14 cellular contexts compared by ENCODE assay signal in the genomic region with DNA sequence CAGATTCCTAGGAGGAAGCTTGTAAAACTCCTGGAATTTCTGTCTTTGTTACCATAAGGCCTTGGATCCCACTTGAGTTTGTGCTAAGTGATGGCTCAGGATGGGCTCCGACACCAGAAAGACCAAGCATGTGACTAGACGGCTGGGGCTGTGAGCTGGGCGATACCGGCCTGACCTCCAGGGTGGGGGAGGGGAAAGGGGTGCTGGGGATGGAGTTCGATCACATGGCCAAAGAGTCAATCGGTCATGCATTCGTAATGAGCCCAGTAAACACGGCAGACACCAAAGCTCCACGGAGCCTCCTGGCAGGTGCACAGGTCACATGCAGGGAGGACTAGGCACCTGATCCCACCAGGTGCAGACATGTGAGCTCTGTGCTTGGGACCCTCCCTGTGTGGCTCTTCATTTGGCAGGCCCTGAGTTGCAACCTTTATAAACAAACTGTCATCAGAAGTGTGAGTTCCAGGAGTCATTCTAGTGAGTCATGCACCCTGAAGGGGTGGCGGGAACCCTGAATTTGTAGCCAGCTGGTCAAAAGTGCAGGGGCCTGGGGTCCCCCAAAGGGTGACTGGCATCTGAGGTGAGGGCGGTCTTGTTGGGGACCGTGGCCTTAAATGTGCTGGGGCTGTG. TPM values are rescaled to one million over a fixed set of nuclear protein-coding genes. Genes with fewer than 3 reads are reported as not detected.
A peak's percentile ranks its signal among the peaks of the same experiment; 100 is the strongest.
DNase-seq lines count a peak whose midpoint lies in the region; ATAC-seq and TF ChIP-seq lines count a peak whose summit lies in the region.
"Had no signal": no experiment of that assay in that cellular context is flagged by ENCODE, and none has a peak within 500 bp of the region (broad histone marks: within the 10 kb centered on the region; RNA-seq: fewer than 3 reads in every experiment).

No MANE protein-coding gene starts in this region.

- CTCF ChIA-PET in MCF 10A (lab: Yijun Ruan, JAX) (interaction anchor here (1.3 to 2.2 kb wide), 2 partner anchors 22 to 24 kb away, joined by 3 to 12 read pairs; no protein-coding TSS in a partner anchor), mammary epithelial cell (lab: Charles Lee; ENCODE audit: low non-redundant PET) (no interaction called here)

- dilution Hi-C loops in mammary epithelial cell (cut with HindIII; ENCODE audit: low sequenced_read_pairs) = no loop called here

- H3K27ac Mint-ChIP-seq in MCF 10A (ENCODE audit: low read depth, unreplicated experiment) = no peak overlapping the region

- no peaks in the 10 kb centered on the region for H3K27me3 ChIP-seq in mammary epithelial cell (ENCODE audit: insufficient read depth, low read length)
- H3K27me3 ChIP-seq in foreskin keratinocyte = no peaks in the 10 kb centered on the region
- H3K27me3 ChIP-seq in gastrocnemius medialis = no peaks in the 10 kb centered on the region

- H3K4me1 ChIP-seq in mammary epithelial cell (ENCODE audit: insufficient read depth, low read length) (peaks cover 6% of the 10 kb centered on the region), foreskin keratinocyte (no peaks in the 10 kb centered on the region), gastrocnemius medialis (peaks cover 32 to 34% of the 10 kb centered on the region in 2 donors)
- H3K4me1 ChIP-seq: A549 had no signal

- in situ Hi-C loops in mammary epithelial cell (cut with MboI; ENCODE audit: low sequenced_read_pairs in 2 of 2) = loop anchor here in 1 of 2 donors (25.0 kb wide), 1 partner anchor 284 kb away; no protein-coding TSS in a partner anchor
- in situ Hi-C loops in gastrocnemius medialis (cut with MboI; ENCODE audit: low sequenced_read_pairs in 4 of 4) = no loop called here
- in situ Hi-C loops in GM13976 (cut with MboI; ENCODE audit: low sequenced_read_pairs, unreplicated experiment) = no loop called here

- H3K27me3 Mint-ChIP-seq in MCF 10A (ENCODE audit: insufficient read depth, unreplicated experiment) = no peaks in the 10 kb centered on the region

- WGBS in mammary epithelial cell (ENCODE audit: low coverage, missing lambda C conversion rate) = 100% methylated on average over 4 of the region's 12 CpGs

- no peaks in the 10 kb centered on the region for H3K4me1 Mint-ChIP-seq in MCF 10A (ENCODE audit: insufficient read depth, unreplicated experiment)

- H3K9me3 ChIP-seq in mammary epithelial cell (replicated peaks; ENCODE audit: insufficient read depth, low read length) (no peaks in the 10 kb centered on the region), gastrocnemius medialis (no peaks in the 10 kb centered on the region)
- H3K9me3 ChIP-seq: A549 had no signal

- H3K4me3 ChIP-seq in mammary epithelial cell (replicated peaks in 1 of 3; ENCODE audit: insufficient read depth in 1 of 3, low read depth in 2 of 3, low read length in 3 of 3) (no peak overlapping the region), gastrocnemius medialis (no peak overlapping the region)
- H3K4me3 ChIP-seq: A549 had no signal

- ATAC-seq in foreskin keratinocyte (peak; percentile 38), gastrocnemius medialis (peak; percentile 1 to 31), GM21786 (IDR thresholded peaks at IDR 0.05; ENCODE audit: unreplicated experiment) (no peak)
- ATAC-seq: A549, SK-N-SH treated with all-trans-retinoic acid at 6 μM for 48 hours had no signal

- peaks cover 56% of the 10 kb centered on the region for H3K36me3 Mint-ChIP-seq in MCF 10A (ENCODE audit: insufficient read depth, unreplicated experiment)

- no peaks in the 10 kb centered on the region for H4K20me1 ChIP-seq in mammary epithelial cell (ENCODE audit: insufficient read depth, low read length)

- H3K27ac ChIP-seq in mammary epithelial cell (ENCODE audit: insufficient read depth, low read depth, low read length) (no peak overlapping the region), foreskin keratinocyte (no peak overlapping the region), gastrocnemius medialis (peak overlapping the region; percentile 16 to 70 (median 54))
- H3K27ac ChIP-seq: A549 had no signal

- POLR2A ChIA-PET in MCF 10A (lab: Yijun Ruan, JAX) = interaction anchor here (0.6 kb wide), 1 partner anchor 145 kb away, joined by 3 read pairs; no protein-coding TSS in a partner anchor

- TF ChIP-seq POLR2A in gastrocnemius medialis (IDR thresholded peaks at IDR 0.05) = no peak

- H3K4me3 Mint-ChIP-seq in MCF 10A (ENCODE audit: unreplicated experiment) = no peak overlapping the region

- BruUV-seq in MCF 10A (replicated peaks; lab: Mats Ljungman, UMichigan) (no TSS peak), mammary epithelial cell (replicated peaks; lab: Mats Ljungman, UMichigan) (no TSS peak)

- no peak overlapping the region for H3K9ac ChIP-seq in mammary epithelial cell (ENCODE audit: insufficient read depth, low read length)

- TF ChIP-seq CTCF in MCF 10A (IDR thresholded peaks at IDR 0.05; ENCODE audit: unreplicated experiment) (no peak), mammary epithelial cell (conservative IDR thresholded peaks at IDR 0.05 in 1 of 2, IDR thresholded peaks at IDR 0.05 in 1 of 2; ENCODE audit: extremely low read depth in 1 of 2, insufficient read depth in 1 of 2, low read depth in 1 of 2, low read length in 2 of 2) (no peak), foreskin keratinocyte (conservative IDR thresholded peaks at IDR 0.05) (no peak), gastrocnemius medialis (IDR thresholded peaks at IDR 0.05 in 4 of 5, conservative IDR thresholded peaks at IDR 0.05 in 1 of 5) (no peak), GM13976 (IDR thresholded peaks at IDR 0.05; ENCODE audit: borderline replicate concordance, control extremely low read depth, extremely low read depth, insufficient read depth, missing control alignments) (no peak)

- no peak overlapping the region for H3K4me2 ChIP-seq in mammary epithelial cell (ENCODE audit: insufficient read depth, low read depth, low read length)
- H3K4me2 ChIP-seq: A549 had no signal

- peaks cover 50% of the 10 kb centered on the region for H3K79me2 ChIP-seq in mammary epithelial cell (ENCODE audit: insufficient read depth, low read length)

- H3K36me3 ChIP-seq in mammary epithelial cell (ENCODE audit: insufficient read depth, low read length) = peaks cover 11% of the 10 kb centered on the region
- peaks cover 0 to 31% of the 10 kb centered on the region in 2 donors for H3K36me3 ChIP-seq in gastrocnemius medialis

- intact Hi-C loops in MCF 10A (cut with micrococcal nuclease) (loop anchor here (10.0 kb wide), 1 partner anchor 176 kb away; no protein-coding TSS in a partner anchor), mammary epithelial cell (cut with micrococcal nuclease) (no loop called here), gastrocnemius medialis (cut with DNase I; ENCODE audit: low total_unique reads) (no loop called here)

- DNase-seq in MCF 10A (ENCODE audit: unreplicated experiment) = peak; percentile 20
- DNase-seq in mammary epithelial cell = no peak
- peak; percentile 48 for DNase-seq in NCI-H2196 (lab: John Stamatoyannopoulos, UW; ENCODE audit: unreplicated experiment)
- no peak for DNase-seq in foreskin keratinocyte
- no peak for DNase-seq in gastrocnemius medialis
- DNase-seq in GM13976 (ENCODE audit: low spot score) = no peak
- DNase-seq in putamen (ENCODE audit: low spot score) = no peak
- DNase-seq: KBM-7, NCI-H1092 treated with DMSO at 0.1 percent for 48 hours, NCI-H1694 treated with DMSO at 0.1 percent for 48 hours, NCI-H526 had no signal

- no peak overlapping the region for H2AFZ ChIP-seq in mammary epithelial cell (ENCODE audit: low read depth, low read length)

- H3K9me3 Mint-ChIP-seq in MCF 10A (ENCODE audit: unreplicated experiment) = no peaks in the 10 kb centered on the region

RNA-seq across cellular contexts. Expression of a gene that starts 27.1 kb away (rescaled TPM):
- total RNA-seq in MCF 10A (2022) = 53.7 and 58.1 TPM in 2 replicates
- total RNA-seq in mammary epithelial cell = 10 to 100 TPM; 33.3 to 88.1 TPM
- 71.0 TPM for polyA plus RNA-seq in mammary epithelial cell
- 110 TPM for polyA minus RNA-seq in mammary epithelial cell
- 79.7 and 85.2 TPM in 2 replicates for total RNA-seq in foreskin keratinocyte
- 53.5 and 62.5 TPM in 2 replicates for polyA plus RNA-seq in foreskin keratinocyte
- total RNA-seq in gastrocnemius medialis = 10 to 100 TPM; 18.2 to 40.5 (median 28.9) TPM

RNA-seq across cellular contexts. Expression of a gene that starts 34.8 kb away (rescaled TPM):
- total RNA-seq in MCF 10A (2022) (91.3 and 142 TPM in 2 replicates), mammary epithelial cell (10 to 100 TPM; 52.7 to 94.3 TPM), foreskin keratinocyte (63.0 and 67.5 TPM in 2 replicates), gastrocnemius medialis (100 to 1,000 TPM in 1 of 4 donors, 10 to 100 TPM in 3; 53.9 to 168 (median 94.1) TPM)
- polyA plus RNA-seq in mammary epithelial cell (38.1 TPM), foreskin keratinocyte (50.0 and 53.9 TPM in 2 replicates)
- 51.2 TPM for polyA minus RNA-seq in mammary epithelial cell

RNA-seq across cellular contexts. Expression of a gene that starts 52.4 kb away (rescaled TPM):
- total RNA-seq in MCF 10A (2022) = 4.0 and 5.2 TPM in 2 replicates
- total RNA-seq in mammary epithelial cell = 10 to 100 TPM in 1 of 2 donors, 1 to 10 TPM in 1; 3.3 to 13.3 TPM
- polyA plus RNA-seq in mammary epithelial cell = 2.1 TPM
- polyA minus RNA-seq in mammary epithelial cell = 0.36 TPM
- total RNA-seq in foreskin keratinocyte = 1.5 and 1.7 TPM in 2 replicates
- polyA plus RNA-seq in foreskin keratinocyte = 5.1 and 6.4 TPM in 2 replicates
- not detected for total RNA-seq in gastrocnemius medialis

RNA-seq across cellular contexts. Expression of a gene that starts 58.2 kb away (rescaled TPM):
- total RNA-seq in MCF 10A (2022) = 24.1 and 27.1 TPM in 2 replicates
- 10 to 100 TPM; 11.2 to 27.2 TPM for total RNA-seq in mammary epithelial cell
- 11.5 TPM for polyA plus RNA-seq in mammary epithelial cell
- 1.6 TPM for polyA minus RNA-seq in mammary epithelial cell
- 22.5 and 22.7 TPM in 2 replicates for total RNA-seq in foreskin keratinocyte
- polyA plus RNA-seq in foreskin keratinocyte = 30.6 and 32.0 TPM in 2 replicates
- total RNA-seq in gastrocnemius medialis = 10 to 100 TPM in 1 of 4 donors, 1 to 10 TPM in 3; 4.6 to 10.9 (median 7.1) TPM

Comparison
In these comparisons a context has a peak if more than half of its experiments do, and no peak if none do; other contexts are left out.
1. DNase-seq: peak in MCF 10A (single experiment) and NCI-H2196 (single experiment); none in mammary epithelial cell (single experiment), foreskin keratinocyte (0 of 2), gastrocnemius medialis (0 of 2), GM13976 (single experiment) and putamen (single experiment).
2. H3K27ac ChIP-seq: peak in gastrocnemius medialis (4 of 4); none in mammary epithelial cell (single experiment) and foreskin keratinocyte (single experiment).